ENCODE assay signal across 26 cellular contexts in the genomic region with DNA sequence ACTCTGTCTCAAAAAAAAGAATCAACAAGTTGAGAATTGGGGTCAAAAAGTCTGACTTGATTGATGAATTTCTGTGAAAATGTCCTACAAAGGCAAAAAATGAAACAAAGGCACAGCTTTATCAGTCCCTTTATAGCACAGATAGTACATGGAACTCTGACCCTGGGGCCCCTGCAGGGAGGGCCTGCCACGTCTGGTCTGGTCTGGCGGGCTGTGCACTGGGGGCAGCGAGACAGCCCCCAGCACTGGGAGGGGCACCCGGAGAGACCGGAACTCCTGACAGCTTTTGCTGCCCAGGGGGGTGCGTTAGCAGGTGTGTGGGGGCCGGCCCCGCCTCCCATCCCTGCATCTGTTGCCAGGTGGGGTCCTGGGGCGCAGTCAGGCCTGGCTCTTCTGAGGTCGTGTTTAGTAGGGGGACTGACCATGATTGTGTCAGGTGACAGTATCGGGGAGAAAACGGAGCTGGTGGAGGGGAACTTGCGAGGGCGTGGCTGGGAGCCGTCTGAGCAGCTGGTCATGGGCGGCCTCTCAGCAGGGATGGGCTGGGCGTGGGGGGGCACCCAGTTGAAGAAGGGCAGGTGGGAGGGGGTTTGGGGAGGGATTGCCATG. TPM values are rescaled to one million over a fixed set of nuclear protein-coding genes. Genes with fewer than 3 reads are reported as not detected.
A peak's percentile ranks its signal among the peaks of the same experiment; 100 is the strongest.
DNase-seq lines count a peak whose midpoint lies in the region; ATAC-seq and TF ChIP-seq lines count a peak whose summit lies in the region.
"Had no signal": no experiment of that assay in that cellular context is flagged by ENCODE, and none has a peak within 500 bp of the region (broad histone marks: within the 10 kb centered on the region; RNA-seq: fewer than 3 reads in every experiment).

No MANE protein-coding gene starts in this region.

- H4K20me1 ChIP-seq in BLaER1 = peaks cover 64% of the 10 kb centered on the region

- DNase-seq in GM06990 (ENCODE audit: extremely low read depth, insufficient read length) = peak; percentile 48
- DNase-seq in mucosa of descending colon = peak in 1 of 3 donors; percentile 61
- no peak for DNase-seq in NCI-H524 (lab: John Stamatoyannopoulos, UW)
- DNase-seq: activated CD4-positive, alpha-beta T cell treated with anti-CD3 and anti-CD28 coated beads for 1 hour; activated CD8-positive, alpha-beta memory T cell treated with anti-CD3 and anti-CD28 coated beads for 24 hours; activated gamma-delta T cell; adrenal gland; body of pancreas; Calu3; NCI-H1048; NCI-H1930; NCI-H2227 treated with DMSO at 0.1 percent for 48 hours; NCI-H774; RPMI8226; spleen; substantia nigra; T-cell; upper lobe of right lung had no signal

- H3K27me3 ChIP-seq in BLaER1 (no peaks in the 10 kb centered on the region), GM06990 (replicated peaks; ENCODE audit: control insufficient read depth, insufficient read depth, low read length) (no peaks in the 10 kb centered on the region)
- H3K27me3 ChIP-seq: adrenal gland, body of pancreas, SJSA1, spleen, upper lobe of right lung had no signal

- no peak for ATAC-seq in activated T-helper 17 cell treated with anti-CD3 and anti-CD28 coated beads, Interleukin-2, amount 50 U/mL, for 72 hours (replicated peaks)
- ATAC-seq in mucosa of descending colon (peak; percentile 34), GM21576 (IDR thresholded peaks at IDR 0.05; ENCODE audit: unreplicated experiment) (no peak), GM18867 (IDR thresholded peaks at IDR 0.05; ENCODE audit: unreplicated experiment) (no peak)
- ATAC-seq: body of pancreas, HepG2, right cardiac atrium, T-cell, upper lobe of right lung had no signal

- no peaks in the 10 kb centered on the region for H3K4me1 Mint-ChIP-seq in activated T-helper 17 cell treated with anti-CD3 and anti-CD28 coated beads, Interleukin-2, amount 50 U/mL, for 72 hours

- H3K4me2 ChIP-seq in BLaER1 = peak overlapping the region; percentile 98

- no peaks in the 10 kb centered on the region for H3K9me3 ChIP-seq in BLaER1
- H3K9me3 ChIP-seq in mucosa of descending colon = no peaks in the 10 kb centered on the region
- H3K9me3 ChIP-seq: adrenal gland, body of pancreas, SJSA1, spleen, upper lobe of right lung had no signal

- peak overlapping the region; percentile 28 for H3K27ac Mint-ChIP-seq in activated T-helper 17 cell treated with anti-CD3 and anti-CD28 coated beads, Interleukin-2, amount 50 U/mL, for 72 hours

- H3K27ac ChIP-seq in BLaER1 = peak overlapping the region; percentile 31; the same call in 1 of the 2 replicates
- H3K27ac ChIP-seq: adrenal gland, body of pancreas, parathyroid adenoma, SJSA1, spleen, upper lobe of right lung had no signal

- H3K9me3 Mint-ChIP-seq in activated T-helper 17 cell treated with anti-CD3 and anti-CD28 coated beads, Interleukin-2, amount 50 U/mL, for 72 hours = no peaks in the 10 kb centered on the region
- H3K9me3 Mint-ChIP-seq: T-cell had no signal

- no peaks in the 10 kb centered on the region for H3K27me3 Mint-ChIP-seq in activated T-helper 17 cell treated with anti-CD3 and anti-CD28 coated beads, Interleukin-2, amount 50 U/mL, for 72 hours
- H3K27me3 Mint-ChIP-seq: T-cell had no signal

- H3K4me1 ChIP-seq in BLaER1 = peaks cover 96% of the 10 kb centered on the region
- peaks cover 12% of the 10 kb centered on the region for H3K4me1 ChIP-seq in mucosa of descending colon (ENCODE audit: low read depth)
- H3K4me1 ChIP-seq: adrenal gland, body of pancreas, parathyroid adenoma, SJSA1 had no signal

- TF ChIP-seq CTCF in GM06990 (IDR thresholded peaks at IDR 0.05; ENCODE audit: insufficient read depth, low read length, poor library complexity, severe bottlenecking) (no peak), mucosa of descending colon (IDR thresholded peaks at IDR 0.05) (no peak)

- H3K4me3 Mint-ChIP-seq in activated T-helper 17 cell treated with anti-CD3 and anti-CD28 coated beads, Interleukin-2, amount 50 U/mL, for 72 hours = no peak overlapping the region

- H3K36me3 ChIP-seq in BLaER1 (peaks cover 72% of the 10 kb centered on the region), GM06990 (ENCODE audit: control insufficient read depth, insufficient read depth, low read length) (peaks cover 6% of the 10 kb centered on the region), mucosa of descending colon (ENCODE audit: low read depth) (no peaks in the 10 kb centered on the region)
- H3K36me3 ChIP-seq: SJSA1 had no signal

- H3K4me3 ChIP-seq in BLaER1 = no peak overlapping the region
- H3K4me3 ChIP-seq in GM06990 (replicated peaks; ENCODE audit: low read depth, low read length) = no peak overlapping the region
- no peak overlapping the region for H3K4me3 ChIP-seq in mucosa of descending colon
- H3K4me3 ChIP-seq: adrenal gland, body of pancreas, SJSA1, spleen, upper lobe of right lung had no signal

- intact Hi-C loops in mucosa of descending colon (cut with DNase I, micrococcal nuclease) = no loop called here

- H3K9ac ChIP-seq in BLaER1 = no peak overlapping the region
- H3K9ac ChIP-seq: parathyroid adenoma had no signal

- H3K36me3 Mint-ChIP-seq in activated T-helper 17 cell treated with anti-CD3 and anti-CD28 coated beads, Interleukin-2, amount 50 U/mL, for 72 hours (ENCODE audit: low read depth) = peaks cover 52% of the 10 kb centered on the region

RNA-seq across cellular contexts. Expression of gene GRAMD4, which starts 51.7 kb away (rescaled TPM):
- 10 to 100 TPM; 23.6 to 51.0 TPM for total RNA-seq in activated T-helper 17 cell treated with anti-CD3 and anti-CD28 coated beads, Interleukin-2, amount 50 U/mL, for 72 hours
- total RNA-seq in mucosa of descending colon = 100 to 1,000 TPM; 114 to 203 (median 197) TPM
